ENCODE assay signal across 15 cellular contexts in the genomic region with DNA sequence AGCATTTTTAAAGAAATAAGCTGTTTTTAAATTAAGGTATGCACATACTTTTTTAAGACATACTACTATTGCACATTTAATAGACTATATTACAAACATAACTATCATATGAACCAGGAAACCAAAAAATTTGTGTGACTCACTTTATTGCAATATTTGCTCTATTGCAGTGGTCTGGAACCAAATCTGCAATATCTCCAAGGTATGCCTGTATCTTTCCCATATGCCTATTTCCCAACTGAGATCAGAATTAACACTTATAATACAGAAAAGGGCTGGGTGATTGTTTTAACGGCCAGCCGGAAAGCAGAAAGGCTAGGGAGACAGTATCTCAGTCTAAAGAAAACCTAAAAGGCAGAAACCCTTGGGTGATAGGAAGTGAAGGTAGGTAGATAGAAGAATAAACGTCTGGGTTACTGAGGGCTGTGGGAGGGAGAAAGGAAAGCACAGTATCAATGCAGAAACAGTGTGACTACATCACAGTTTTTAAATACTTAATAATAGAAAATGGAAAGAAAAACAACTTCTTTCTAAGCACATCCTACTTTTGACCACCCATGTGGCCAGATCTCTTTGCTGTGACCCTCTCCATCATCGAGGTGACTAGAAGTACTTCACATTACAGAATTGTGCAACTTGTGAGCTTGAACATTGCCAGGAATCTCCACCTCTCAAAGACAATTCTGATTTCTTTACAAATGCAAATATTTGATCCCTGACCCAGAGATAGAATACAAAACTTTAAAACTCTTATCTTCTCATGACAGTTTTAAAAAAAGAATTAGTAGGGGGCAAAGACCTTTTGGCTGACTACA.
DNase-seq lines count a peak whose midpoint lies in the region; ATAC-seq, FAIRE-seq and TF ChIP-seq lines count a peak whose summit lies in the region.
"Had no signal": no experiment of that assay in that cellular context is flagged by ENCODE, and none has a peak within 500 bp of the region (broad histone marks: within the 10 kb centered on the region; RNA-seq: fewer than 3 reads in every experiment).

No MANE protein-coding gene starts in this region.

- no peak for ATAC-seq in HG03135 (IDR thresholded peaks at IDR 0.05; ENCODE audit: unreplicated experiment)
- ATAC-seq: activated T-cell treated with anti-CD3 and anti-CD28 coated beads, Interleukin-2, amount 50 U/mL, for 72 hours had no signal

- H3K79me2 ChIP-seq in mesendoderm (ENCODE audit: control insufficient read depth, insufficient read depth, low read length) = no peaks in the 10 kb centered on the region

- TF ChIP-seq POLR2A in spleen (IDR thresholded peaks at IDR 0.05) = no peak

- H2BK5ac ChIP-seq in mesendoderm (ENCODE audit: low read length) = no peak overlapping the region

- H3K4me2 ChIP-seq in mesendoderm (ENCODE audit: low read length) = no peak overlapping the region
- H3K4me2 ChIP-seq: SK-N-SH had no signal

- in situ Hi-C loops in brain microvascular endothelial cell (cut with HindIII; ENCODE audit: low pct_ligation_motif_present, low sequenced_read_pairs) = no loop called here

- H3K27ac ChIP-seq in brain microvascular endothelial cell (peak overlapping the region; percentile 47), left ventricle myocardium inferior (replicated peaks) (peak overlapping the region; percentile 65), spleen (peak overlapping the region in 7 of 8 donors; percentile 24 to 67 (median 56)), mesendoderm (ENCODE audit: low read depth, low read length) (no peak overlapping the region)
- H3K27ac ChIP-seq: colonic mucosa had no signal

- H3K79me1 ChIP-seq in mesendoderm (ENCODE audit: low read length) = no peaks in the 10 kb centered on the region

- H2BK120ac ChIP-seq in mesendoderm (ENCODE audit: low read depth, low read length) = no peak overlapping the region

- no peak overlapping the region for H4K8ac ChIP-seq in mesendoderm (ENCODE audit: low read depth, low read length)

- H3K9me3 ChIP-seq in left ventricle myocardium inferior (replicated peaks) = peaks cover 27% of the 10 kb centered on the region
- H3K9me3 ChIP-seq in spleen = peaks cover 0 to 30% (median 22%) of the 10 kb centered on the region in 8 donors
- H3K9me3 ChIP-seq: colonic mucosa, SK-N-SH had no signal

- H3K36me3 ChIP-seq in brain microvascular endothelial cell (replicated peaks) (no peaks in the 10 kb centered on the region), left ventricle myocardium inferior (no peaks in the 10 kb centered on the region), spleen (no peaks in the 10 kb centered on the region), mesendoderm (ENCODE audit: control insufficient read depth, insufficient read depth, low read length) (no peaks in the 10 kb centered on the region)
- H3K36me3 ChIP-seq: colonic mucosa had no signal

- no peak overlapping the region for H3K4me3 ChIP-seq in brain microvascular endothelial cell (ENCODE audit: low read depth, low read length)
- no peak overlapping the region for H3K4me3 ChIP-seq in left ventricle myocardium inferior
- no peak overlapping the region for H3K4me3 ChIP-seq in spleen
- H3K4me3 ChIP-seq in mesendoderm (ENCODE audit: low read length) = no peak overlapping the region
- H3K4me3 ChIP-seq: colonic mucosa, skin epidermis had no signal

- no peak overlapping the region for H3K18ac ChIP-seq in mesendoderm (ENCODE audit: low read length)

- H2BK15ac ChIP-seq in mesendoderm (replicated peaks; ENCODE audit: low read depth) = no peak overlapping the region

- intact Hi-C loops in left ventricle myocardium inferior (cut with micrococcal nuclease) = no loop called here
- intact Hi-C loops in spleen (cut with DNase I; ENCODE audit: low total_unique reads) = no loop called here

- H3K27me3 ChIP-seq in brain microvascular endothelial cell (replicated peaks) (no peaks in the 10 kb centered on the region), left ventricle myocardium inferior (ENCODE audit: low read depth) (no peaks in the 10 kb centered on the region), spleen (replicated peaks in 1 of 7) (no peaks in the 10 kb centered on the region), mesendoderm (ENCODE audit: insufficient read depth, low read length, poor library complexity) (no peaks in the 10 kb centered on the region)
- H3K27me3 ChIP-seq: colonic mucosa had no signal

- H3K4ac ChIP-seq in mesendoderm (ENCODE audit: low read depth, low read length) = no peak overlapping the region

- H3K23ac ChIP-seq in mesendoderm (ENCODE audit: low read length) = no peak overlapping the region

- WGBS in spleen, 5 donors = 53 to 68% (median 61%) methylated on average over 4 of the region's 4 CpGs
- no CpG with 5 or more reads among the region's 4 CpGs for WGBS in mesendoderm (ENCODE audit: extremely low coverage, insufficient coverage, low lambda C conversion rate)

- H2AK5ac ChIP-seq in mesendoderm (ENCODE audit: low read length) = no peak overlapping the region

- H3K56ac ChIP-seq in mesendoderm (ENCODE audit: low read length) = no peak overlapping the region

- H4K5ac ChIP-seq in mesendoderm (ENCODE audit: low read length) = no peak overlapping the region

- no peak overlapping the region for H3K9ac ChIP-seq in mesendoderm (ENCODE audit: low read length)
- H3K9ac ChIP-seq: SK-N-SH had no signal

- DNase-seq in ELR (ENCODE audit: low read depth) (peak; percentile 73), brain microvascular endothelial cell (peak; percentile 41), left ventricle myocardium inferior (no peak), spleen (no peak), mesendoderm (no peak), RCC 7860 (ENCODE audit: low spot score) (no peak), epidermal melanocyte (ENCODE audit: insufficient read length, low spot score) (no peak)
- DNase-seq: activated CD4-positive, CD25-positive, alpha-beta regulatory T cell treated with anti-CD3 and anti-CD28 coated beads, Interleukin-2, amount 50 U/mL, for 72 hours; activated T-cell treated with anti-CD3 and anti-CD28 coated beads, Interleukin-2, amount 50 U/mL, for 72 hours; colonic mucosa; NCI-H146; SK-N-SH had no signal

- FAIRE-seq in RCC 7860 (lab: Jason Lieb, UNC) = no peak
- FAIRE-seq: H1 had no signal

- TF ChIP-seq CTCF in brain microvascular endothelial cell (IDR thresholded peaks at IDR 0.05; ENCODE audit: low read depth, low read length, missing control alignments) = no peak
- TF ChIP-seq CTCF in left ventricle myocardium inferior (IDR thresholded peaks at IDR 0.05; ENCODE audit: borderline replicate concordance) = no peak
- TF ChIP-seq CTCF in spleen (IDR thresholded peaks at IDR 0.05 in 8 of 11, conservative IDR thresholded peaks at IDR 0.05 in 3 of 11) = no peak

- no peaks in the 10 kb centered on the region for H3K4me1 ChIP-seq in left ventricle myocardium inferior
- no peaks in the 10 kb centered on the region for H3K4me1 ChIP-seq in spleen
- H3K4me1 ChIP-seq in mesendoderm (ENCODE audit: control insufficient read depth, low read depth, low read length) = no peaks in the 10 kb centered on the region
- H3K4me1 ChIP-seq: colonic mucosa had no signal

Comparison
In these comparisons a context has a peak if more than half of its experiments do, and no peak if none do; other contexts are left out.
1. DNase-seq: peak in ELR (single experiment) and brain microvascular endothelial cell (single experiment); none in left ventricle myocardium inferior (single experiment), spleen (single experiment), mesendoderm (single experiment), RCC 7860 (single experiment) and epidermal melanocyte (single experiment).